In the genomic region with DNA sequence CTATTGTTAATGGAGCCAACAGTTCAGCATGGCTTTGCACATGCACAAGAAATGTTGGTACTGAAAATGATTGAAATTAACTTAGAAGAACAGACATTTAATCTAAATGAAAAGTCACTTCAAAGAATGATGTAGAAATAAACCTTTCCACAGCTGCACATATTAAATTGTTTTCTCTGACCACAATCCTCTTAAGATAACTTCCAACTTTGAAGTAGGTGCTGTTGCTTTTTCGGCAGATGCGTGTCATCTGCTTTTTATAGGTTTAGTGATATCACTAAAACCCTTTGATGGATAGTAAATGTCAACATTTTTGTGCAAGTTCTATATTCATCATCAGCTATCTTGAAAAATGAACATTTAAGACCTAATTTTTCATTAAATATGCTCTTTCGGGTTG, we compare ENCODE assay signal across 19 cellular contexts. TPM values are rescaled to one million over a fixed set of nuclear protein-coding genes. Genes with fewer than 3 reads are reported as not detected.
DNase-seq lines count a peak whose midpoint lies in the region; ATAC-seq and TF ChIP-seq lines count a peak whose summit lies in the region.
"Had no signal": no experiment of that assay in that cellular context is flagged by ENCODE, and none has a peak within 500 bp of the region (broad histone marks: within the 10 kb centered on the region; RNA-seq: fewer than 3 reads in every experiment).

No MANE protein-coding gene starts in this region.

- peaks cover 0 to 4% (median 0%) of the 10 kb centered on the region in 11 experiments; a peak in 1 of 22 replicates for H3K9me3 ChIP-seq in BLaER1 treated with 17β-estradiol and CSF1 and Interleukin-3, amounts not matched to agents 10 nM and 100 nM (replicated peaks in 1 of 11)
- no peaks in the 10 kb centered on the region for H3K9me3 ChIP-seq in psoas muscle

- H3K27ac ChIP-seq in BLaER1 treated with 17β-estradiol and CSF1 and Interleukin-3, amounts not matched to agents 10 nM and 100 nM = 0 out of 22 replicates have a peak overlapping the region, but pooled peaks of 1 of the 11 experiments have one; percentile 24
- H3K27ac ChIP-seq in psoas muscle = no peak overlapping the region

- ATAC-seq in activated T-cell treated with anti-CD3 and anti-CD28 coated beads, Interleukin-2, amount 50 U/mL, for 72 hours (replicated peaks in 1 of 2) = no peak
- no peak for ATAC-seq in psoas muscle
- ATAC-seq: GM23338 had no signal

- H3K4me3 Mint-ChIP-seq in mesothelial cell of epicardium = no peak overlapping the region
- no peak overlapping the region for H3K4me3 Mint-ChIP-seq in activated T-cell treated with anti-CD3 and anti-CD28 coated beads, Interleukin-2, amount 50 U/mL, for 72 hours
- H3K4me3 Mint-ChIP-seq: CD4-positive, CD25-positive, alpha-beta regulatory T cell; CD8-positive, alpha-beta memory T cell; GM23338; HFFc6 had no signal

- H3K4me1 Mint-ChIP-seq in mesothelial cell of epicardium = peaks cover 8% of the 10 kb centered on the region
- no peaks in the 10 kb centered on the region for H3K4me1 Mint-ChIP-seq in activated T-cell treated with anti-CD3 and anti-CD28 coated beads, Interleukin-2, amount 50 U/mL, for 72 hours (ENCODE audit: low read depth)
- H3K4me1 Mint-ChIP-seq: CD4-positive, CD25-positive, alpha-beta regulatory T cell; CD8-positive, alpha-beta memory T cell; GM23338 had no signal

- TF ChIP-seq CTCF in mesothelial cell of epicardium (IDR thresholded peaks at IDR 0.05; ENCODE audit: unreplicated experiment) (no peak), psoas muscle (IDR thresholded peaks at IDR 0.05) (no peak)

- intact Hi-C loops in psoas muscle (cut with DNase I) = no loop called here

- 85 to 86% (median 85%) methylated on average over 3 of the region's 3 CpGs for WGBS in psoas muscle, 3 donors

- H3K9ac ChIP-seq in BLaER1 treated with 17β-estradiol and CSF1 and Interleukin-3, amounts not matched to agents 10 nM and 100 nM = no peak overlapping the region

- no peaks in the 10 kb centered on the region for H3K36me3 Mint-ChIP-seq in mesothelial cell of epicardium
- no peaks in the 10 kb centered on the region for H3K36me3 Mint-ChIP-seq in activated T-cell treated with anti-CD3 and anti-CD28 coated beads, Interleukin-2, amount 50 U/mL, for 72 hours (ENCODE audit: insufficient read depth in 2 of 2)
- H3K36me3 Mint-ChIP-seq: CD4-positive, CD25-positive, alpha-beta regulatory T cell; CD8-positive, alpha-beta memory T cell had no signal

- H3K4me2 ChIP-seq in BLaER1 treated with 17β-estradiol and CSF1 and Interleukin-3, amounts not matched to agents 10 nM and 100 nM = peak overlapping the region in 7 of 11 experiments; percentile 2 to 50 (median 13); a peak in 8 of 22 replicates
- H3K4me2 ChIP-seq: GM23338 had no signal

- H3K27me3 Mint-ChIP-seq in mesothelial cell of epicardium (ENCODE audit: low read depth) = peaks cover 3% of the 10 kb centered on the region
- peaks cover 17% of the 10 kb centered on the region for H3K27me3 Mint-ChIP-seq in activated T-cell treated with anti-CD3 and anti-CD28 coated beads, Interleukin-2, amount 50 U/mL, for 72 hours (ENCODE audit: low read depth)
- H3K27me3 Mint-ChIP-seq: CD4-positive, CD25-positive, alpha-beta regulatory T cell had no signal

- peak; percentile 18 for DNase-seq in LoVo (ENCODE audit: low spot score)
- no peak for DNase-seq in mesothelial cell of epicardium (ENCODE audit: low spot score in 2 of 2, unreplicated experiment in 2 of 2)
- DNase-seq in NCI-H2029 treated with DMSO at 0.1 percent for 48 hours (lab: John Stamatoyannopoulos, UW) = no peak
- DNase-seq in activated T-cell treated with anti-CD3 and anti-CD28 coated beads, Interleukin-2, amount 50 U/mL, for 72 hours = no peak
- DNase-seq in SK-N-DZ (ENCODE audit: low spot score) = no peak
- DNase-seq in psoas muscle = no peak
- DNase-seq: 8988T; C1 segment of cervical spinal cord; CD4-positive, CD25-positive, alpha-beta regulatory T cell; CD8-positive, alpha-beta memory T cell; COR-L47; DMS 273 treated with DMSO at 0.1 percent for 48 hours; DMS53; DND-41; HCEC 1CT; HFFc6; IMR-90 had no signal

- no peaks in the 10 kb centered on the region for H3K36me3 ChIP-seq in BLaER1 treated with 17β-estradiol and CSF1 and Interleukin-3, amounts not matched to agents 10 nM and 100 nM
- H3K36me3 ChIP-seq in psoas muscle (ENCODE audit: insufficient read depth in 1 of 2, low read depth in 1 of 2) = no peaks in the 10 kb centered on the region

- no peak overlapping the region for H3K4me3 ChIP-seq in BLaER1 treated with 17β-estradiol and CSF1 and Interleukin-3, amounts not matched to agents 10 nM and 100 nM
- H3K4me3 ChIP-seq in psoas muscle = no peak overlapping the region
- H3K4me3 ChIP-seq: GM23338 had no signal

- H3K27ac Mint-ChIP-seq in mesothelial cell of epicardium = peak overlapping the region; percentile 64
- H3K27ac Mint-ChIP-seq in activated T-cell treated with anti-CD3 and anti-CD28 coated beads, Interleukin-2, amount 50 U/mL, for 72 hours = no peak overlapping the region
- H3K27ac Mint-ChIP-seq: CD4-positive, CD25-positive, alpha-beta regulatory T cell; CD8-positive, alpha-beta memory T cell; GM23338; HFFc6 had no signal

- no peaks in the 10 kb centered on the region for H3K27me3 ChIP-seq in BLaER1 treated with 17β-estradiol and CSF1 and Interleukin-3, amounts not matched to agents 10 nM and 100 nM
- no peaks in the 10 kb centered on the region for H3K27me3 ChIP-seq in psoas muscle (ENCODE audit: insufficient read depth in 3 of 3, low read length in 2 of 3)

- no peaks in the 10 kb centered on the region for H4K20me1 ChIP-seq in BLaER1 treated with 17β-estradiol and CSF1 and Interleukin-3, amounts not matched to agents 10 nM and 100 nM

- peaks cover 0 to 18% (median 7%) of the 10 kb centered on the region in 10 experiments; a peak in 11 of 20 replicates for H3K4me1 ChIP-seq in BLaER1 treated with 17β-estradiol and CSF1 and Interleukin-3, amounts not matched to agents 10 nM and 100 nM
- no peaks in the 10 kb centered on the region for H3K4me1 ChIP-seq in psoas muscle

- no peaks in the 10 kb centered on the region for H3K9me3 Mint-ChIP-seq in mesothelial cell of epicardium
- H3K9me3 Mint-ChIP-seq in activated T-cell treated with anti-CD3 and anti-CD28 coated beads, Interleukin-2, amount 50 U/mL, for 72 hours = no peaks in the 10 kb centered on the region
- H3K9me3 Mint-ChIP-seq: CD8-positive, alpha-beta memory T cell; GM23338; HFFc6 had no signal

RNA-seq across cellular contexts. Expression of gene SLC1A3, which starts 25.3 kb away (rescaled TPM):
- total RNA-seq in mesothelial cell of epicardium (55.0 to 59.4 TPM (median 56.3 TPM) in 3 replicates), psoas muscle (10 to 100 TPM; 12.7 to 25.3 (median 21.5) TPM)
- total RNA-seq in activated T-cell treated with anti-CD3 and anti-CD28 coated beads, Interleukin-2, amount 50 U/mL, for 72 hours = 1 to 10 TPM in 1 of 2 donors, under 1 TPM in 1; 0.62 to 1.5 TPM
- 0.79 and 1.1 TPM in 2 replicates for polyA plus RNA-seq in SK-N-DZ (2014; cell fraction: cytosol; rRNA removed)
- 1.7 and 4.1 TPM in 2 replicates for polyA plus RNA-seq in SK-N-DZ (2014; cell fraction: nucleus; rRNA removed)
- 10 to 100 TPM in 2 of 3 donors, 1 to 10 TPM in 1; 9.6 to 17.4 (median 10.3) TPM for polyA plus RNA-seq in psoas muscle
- total RNA-seq: CD4-positive, CD25-positive, alpha-beta regulatory T cell had no signal
- polyA plus RNA-seq: CD4-positive, CD25-positive, alpha-beta regulatory T cell; CD8-positive, alpha-beta memory T cell had no signal

Comparison
In these comparisons a context has a peak if more than half of its experiments do, and no peak if none do; other contexts are left out.
1. RNA of gene SLC1A3, which starts 25.3 kb away (total RNA-seq): 55.0 to 59.4 TPM in mesothelial cell of epicardium and 12.7 to 25.3 TPM in psoas muscle; 0.62 to 1.5 TPM in activated T-cell treated with anti-CD3 and anti-CD28 coated beads, Interleukin-2, amount 50 U/mL, for 72 hours; every median in the first group is over 4 times any median in the second.